ENCODE assay signal across 20 cellular contexts in genomic region chr4:84151574-84151973, GRCh38.
DNase-seq lines count a peak whose midpoint lies in the region; ATAC-seq and TF ChIP-seq lines count a peak whose summit lies in the region.
"Had no signal": no experiment of that assay in that cellular context is flagged by ENCODE, and none has a peak within 500 bp of the region (broad histone marks: within the 10 kb centered on the region; RNA-seq: fewer than 3 reads in every experiment).

No MANE protein-coding gene starts in this region.

- H3K4me2 ChIP-seq in GM23338 (no peak overlapping the region), mammary epithelial cell (ENCODE audit: insufficient read depth, low read depth, low read length) (no peak overlapping the region)
- H3K4me2 ChIP-seq: smooth muscle cell had no signal

- no peaks in the 10 kb centered on the region for H3K36me3 ChIP-seq in GM06990 (ENCODE audit: control insufficient read depth, insufficient read depth, low read length)
- no peaks in the 10 kb centered on the region for H3K36me3 ChIP-seq in GM23338 (ENCODE audit: insufficient read depth)
- no peaks in the 10 kb centered on the region for H3K36me3 ChIP-seq in mammary epithelial cell (ENCODE audit: insufficient read depth, low read length)
- no peaks in the 10 kb centered on the region for H3K36me3 ChIP-seq in right atrium auricular region
- H3K36me3 ChIP-seq: thyroid gland had no signal

- intact Hi-C loops in mammary epithelial cell (cut with micrococcal nuclease) = loop anchor here (10.0 kb wide), 2 partner anchors 103 to 353 kb away; no protein-coding TSS in a partner anchor

- peaks cover 9% of the 10 kb centered on the region for H3K4me1 Mint-ChIP-seq in GM23338
- H3K4me1 Mint-ChIP-seq: memory B cell had no signal

- CTCF ChIA-PET in mammary epithelial cell (lab: Charles Lee; ENCODE audit: low non-redundant PET) = no interaction called here

- H3K27ac Mint-ChIP-seq in GM23338 = no peak overlapping the region
- H3K27ac Mint-ChIP-seq: effector memory CD8-positive, alpha-beta T cell; memory B cell; natural killer cell treated with Interleukin-12 subunit alpha and Interleukin-12 subunit beta and Interleukin-15 and Interleukin-18, amount 100 ng/mL, for 72 hours had no signal

- H3K4me3 ChIP-seq in GM06990 (replicated peaks; ENCODE audit: low read depth, low read length) = no peak overlapping the region
- H3K4me3 ChIP-seq in GM23338 = no peak overlapping the region
- H3K4me3 ChIP-seq in mammary epithelial cell (replicated peaks in 1 of 3; ENCODE audit: insufficient read depth in 1 of 3, low read depth in 2 of 3, low read length in 3 of 3) = no peak overlapping the region
- H3K4me3 ChIP-seq in right atrium auricular region = no peak overlapping the region
- H3K4me3 ChIP-seq: smooth muscle cell, thyroid gland had no signal

- H3K4me1 ChIP-seq in GM23338 (ENCODE audit: insufficient read depth) = 0 out of 2 replicates have a peak, but pooled peaks cover 4% of the 10 kb centered on the region
- no peaks in the 10 kb centered on the region for H3K4me1 ChIP-seq in mammary epithelial cell (ENCODE audit: insufficient read depth, low read length)
- no peaks in the 10 kb centered on the region for H3K4me1 ChIP-seq in right atrium auricular region

- no TSS peak for BruUV-seq in mammary epithelial cell (replicated peaks; lab: Mats Ljungman, UMichigan)

- no peaks in the 10 kb centered on the region for H3K36me3 Mint-ChIP-seq in GM23338 (ENCODE audit: low read depth)
- H3K36me3 Mint-ChIP-seq: memory B cell; natural killer cell treated with Interleukin-12 subunit alpha and Interleukin-12 subunit beta and Interleukin-15 and Interleukin-18, amount 100 ng/mL, for 72 hours had no signal

- dilution Hi-C loops in mammary epithelial cell (cut with HindIII; ENCODE audit: low sequenced_read_pairs) = no loop called here

- no peaks in the 10 kb centered on the region for H3F3A ChIP-seq in GM23338 (replicated peaks; ENCODE audit: low read depth)

- H3K9me3 ChIP-seq in mammary epithelial cell (replicated peaks; ENCODE audit: insufficient read depth, low read length) (no peaks in the 10 kb centered on the region), right atrium auricular region (no peaks in the 10 kb centered on the region)
- H3K9me3 ChIP-seq: thyroid gland had no signal

- H4K20me1 ChIP-seq in GM23338 (replicated peaks; ENCODE audit: insufficient read depth) (no peaks in the 10 kb centered on the region), mammary epithelial cell (ENCODE audit: insufficient read depth, low read length) (no peaks in the 10 kb centered on the region)

- ATAC-seq in GM23338 (no peak), HG02763 (IDR thresholded peaks at IDR 0.05; ENCODE audit: unreplicated experiment) (no peak)
- ATAC-seq: effector memory CD8-positive, alpha-beta T cell; natural killer cell treated with Interleukin-12 subunit alpha and Interleukin-12 subunit beta and Interleukin-15 and Interleukin-18, amount 100 ng/mL, for 72 hours had no signal

- TF ChIP-seq CTCF in GM06990 (IDR thresholded peaks at IDR 0.05; ENCODE audit: insufficient read depth, low read length, poor library complexity, severe bottlenecking) = peak; percentile 31
- peak; percentile 7 to 21; a peak in 1 of 4 replicates for TF ChIP-seq CTCF in GM23338 (conservative IDR thresholded peaks at IDR 0.05; ENCODE audit: low read depth in 2 of 2)
- peak; percentile 5 to 24 for TF ChIP-seq CTCF in mammary epithelial cell (conservative IDR thresholded peaks at IDR 0.05 in 1 of 2, IDR thresholded peaks at IDR 0.05 in 1 of 2; ENCODE audit: extremely low read depth in 1 of 2, insufficient read depth in 1 of 2, low read depth in 1 of 2, low read length in 2 of 2)
- TF ChIP-seq CTCF in right atrium auricular region (IDR thresholded peaks at IDR 0.05) = no peak

- WGBS in mammary epithelial cell (ENCODE audit: low coverage, missing lambda C conversion rate) = 36% methylated on average over 2 of the region's 2 CpGs

- DNase-seq in GM06990 (ENCODE audit: extremely low read depth, insufficient read length) (no peak), GM23338 (ENCODE audit: low spot score) (peak; percentile 4), NCI-H460 (ENCODE audit: extremely low read depth, low read depth) (peak; percentile 15), mammary epithelial cell (no peak), superior temporal gyrus (ENCODE audit: extremely low spot score) (no peak), right atrium auricular region (ENCODE audit: low spot score) (no peak)
- DNase-seq: activated CD4-positive, alpha-beta T cell treated with anti-CD3 and anti-CD28 coated beads for 48 hours; activated CD8-positive, alpha-beta memory T cell treated with anti-CD3 and anti-CD28 coated beads, Interleukin-2, amount 50 U/mL, for 4 hours; activated effector memory CD4-positive, alpha-beta T cell treated with anti-CD3 and anti-CD28 coated beads, Interleukin-2, amount 50 U/mL, for 16 hours; effector memory CD8-positive, alpha-beta T cell; head of caudate nucleus; MV-4-11; NCI-H2171 treated with DMSO at 0.1 percent for 48 hours; posterior cingulate gyrus; T1000 had no signal

- H3K9me2 ChIP-seq in GM23338 (ENCODE audit: insufficient read depth) = no peaks in the 10 kb centered on the region; the same call in 1 of the 2 replicates

- no peak overlapping the region for H3K4me3 Mint-ChIP-seq in GM23338
- H3K4me3 Mint-ChIP-seq: effector memory CD8-positive, alpha-beta T cell; memory B cell; natural killer cell treated with Interleukin-12 subunit alpha and Interleukin-12 subunit beta and Interleukin-15 and Interleukin-18, amount 100 ng/mL, for 72 hours had no signal

- H3K79me2 ChIP-seq in GM23338 (replicated peaks; ENCODE audit: insufficient read depth) (no peaks in the 10 kb centered on the region), mammary epithelial cell (ENCODE audit: insufficient read depth, low read length) (no peaks in the 10 kb centered on the region)

- H2AFZ ChIP-seq in GM23338 = no peak overlapping the region
- no peak overlapping the region for H2AFZ ChIP-seq in mammary epithelial cell (ENCODE audit: low read depth, low read length)

- no peak overlapping the region for H3K27ac ChIP-seq in GM23338 (ENCODE audit: low read depth)
- H3K27ac ChIP-seq in mammary epithelial cell (ENCODE audit: insufficient read depth, low read depth, low read length) = no peak overlapping the region
- H3K27ac ChIP-seq in right atrium auricular region = no peak overlapping the region

- no peaks in the 10 kb centered on the region for H3K9me3 Mint-ChIP-seq in GM23338
- H3K9me3 Mint-ChIP-seq: memory B cell had no signal

- H3K9ac ChIP-seq in mammary epithelial cell (ENCODE audit: insufficient read depth, low read length) = no peak overlapping the region

- in situ Hi-C loops in mammary epithelial cell (cut with MboI; ENCODE audit: low sequenced_read_pairs in 2 of 2) = no loop called here

- H3K27me3 ChIP-seq in GM06990 (replicated peaks; ENCODE audit: control insufficient read depth, insufficient read depth, low read length) (no peaks in the 10 kb centered on the region), GM23338 (ENCODE audit: insufficient read depth) (no peaks in the 10 kb centered on the region), mammary epithelial cell (ENCODE audit: insufficient read depth, low read length) (no peaks in the 10 kb centered on the region), right atrium auricular region (no peaks in the 10 kb centered on the region)
- H3K27me3 ChIP-seq: thyroid gland had no signal

- peaks cover 2% of the 10 kb centered on the region for H3K27me3 Mint-ChIP-seq in GM23338 (ENCODE audit: insufficient read depth, low read depth, poor library complexity)
- H3K27me3 Mint-ChIP-seq: effector memory CD8-positive, alpha-beta T cell; memory B cell; natural killer cell treated with Interleukin-12 subunit alpha and Interleukin-12 subunit beta and Interleukin-15 and Interleukin-18, amount 100 ng/mL, for 72 hours had no signal

TF ChIP-seq in GM23338, 12 proteins besides CTCF, POLR2A, EP300 and RAD21 (continues in another document):
- TF ChIP-seq ZNF331 (CRISPR knock-in tag; IDR thresholded peaks at IDR 0.05; ENCODE audit: low read depth) = no peak
- TF ChIP-seq ETS1 (IDR thresholded peaks at IDR 0.05) = no peak
- TF ChIP-seq STAT1 (IDR thresholded peaks at IDR 0.05; ENCODE audit: unreplicated experiment) = no peak
- no peak for TF ChIP-seq JUNB (IDR thresholded peaks at IDR 0.05; ENCODE audit: unreplicated experiment)
- no peak for TF ChIP-seq ZNF114 (CRISPR knock-in tag; IDR thresholded peaks at IDR 0.05)

Comparison
In these comparisons a context has a peak if more than half of its experiments do, and no peak if none do; other contexts are left out.
1. DNase-seq: peak in GM23338 (single experiment) and NCI-H460 (single experiment); none in GM06990 (single experiment), mammary epithelial cell (single experiment), superior temporal gyrus (single experiment) and right atrium auricular region (single experiment).
2. CTCF ChIP-seq: peak in GM06990 (single experiment), GM23338 (2 of 2) and mammary epithelial cell (2 of 2); none in right atrium auricular region (0 of 2).